Comparison of ENCODE assay signal across 20 cellular contexts in genomic region chr11:19377855-19378254, GRCh38.
DNase-seq lines count a peak whose midpoint lies in the region; ATAC-seq and FAIRE-seq lines count a peak whose summit lies in the region.
"Had no signal": no experiment of that assay in that cellular context is flagged by ENCODE, and none has a peak within 500 bp of the region (broad histone marks: within the 10 kb centered on the region; RNA-seq: fewer than 3 reads in every experiment).

No MANE protein-coding gene starts in this region.

- DNase-seq in activated CD8-positive, alpha-beta memory T cell treated with anti-CD3 and anti-CD28 coated beads for 24 hours: peak; percentile 1
- DNase-seq in activated CD8-positive, alpha-beta memory T cell treated with anti-CD3 and anti-CD28 coated beads, Interleukin-2, amount 50 U/mL, for 4 hours: no peak
- DNase-seq in left kidney (ENCODE audit: low read depth, low spot score) (peak; percentile 44), putamen (ENCODE audit: low spot score) (peak; percentile 48), cerebellar cortex (ENCODE audit: low spot score) (no peak), urothelium cell line (ENCODE audit: low spot score) (no peak), left cardiac atrium (no peak)
- DNase-seq: C1 segment of cervical spinal cord; Calu3; CD4-positive, alpha-beta memory T cell; COR-L47; DMS53; DMS79 treated with DMSO at 0.1 percent for 48 hours; GF-D8; GM23248; H7; HCEC 1CT had no signal

- intact Hi-C loops in left cardiac atrium (cut with DNase I): no loop called here

- FAIRE-seq in urothelium cell line (lab: Jason Lieb, UNC): no peak
- FAIRE-seq: A204.1, GM12891, H1 had no signal

- ATAC-seq in left cardiac atrium: no peak

Comparison
In these comparisons a context has a peak if more than half of its experiments do, and no peak if none do; other contexts are left out.
1. DNase-seq: peak in activated CD8-positive, alpha-beta memory T cell treated with anti-CD3 and anti-CD28 coated beads for 24 hours (single experiment), left kidney (single experiment) and putamen (single experiment); none in activated CD8-positive, alpha-beta memory T cell treated with anti-CD3 and anti-CD28 coated beads, Interleukin-2, amount 50 U/mL, for 4 hours (single experiment), cerebellar cortex (single experiment), urothelium cell line (single experiment) and left cardiac atrium (single experiment).